In the genomic region with DNA sequence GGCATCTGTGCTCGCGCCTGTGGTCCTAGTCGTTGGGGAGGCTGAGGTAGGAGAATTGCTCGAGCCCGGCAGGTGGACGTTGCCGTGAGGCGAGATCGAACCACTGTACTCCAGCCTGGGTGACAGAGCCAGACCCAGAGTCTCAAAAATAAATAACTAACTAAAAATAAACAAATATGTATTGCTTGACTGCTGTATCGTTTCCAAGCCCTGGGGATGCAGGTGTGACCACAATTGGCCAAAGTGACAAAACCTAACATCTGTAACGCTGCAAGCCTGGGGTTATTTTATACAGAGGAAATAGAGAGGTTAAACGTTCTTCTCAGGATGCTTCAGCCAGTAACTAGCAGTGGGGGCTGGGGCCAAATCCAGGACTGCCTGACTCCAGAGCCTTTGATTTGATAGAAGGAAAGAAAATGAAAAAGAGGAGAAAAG, we compare ENCODE assay signal across 10 cellular contexts. TPM values are rescaled to one million over a fixed set of nuclear protein-coding genes. Genes with fewer than 3 reads are reported as not detected.
DNase-seq lines count a peak whose midpoint lies in the region; ATAC-seq and TF ChIP-seq lines count a peak whose summit lies in the region.
"Had no signal": no experiment of that assay in that cellular context is flagged by ENCODE, and none has a peak within 500 bp of the region (broad histone marks: within the 10 kb centered on the region; RNA-seq: fewer than 3 reads in every experiment).

No MANE protein-coding gene starts in this region.

- no peak for TF ChIP-seq CTCF in MCF 10A (IDR thresholded peaks at IDR 0.05; ENCODE audit: unreplicated experiment)
- no peak for TF ChIP-seq CTCF in mammary epithelial cell (conservative IDR thresholded peaks at IDR 0.05 in 1 of 2, IDR thresholded peaks at IDR 0.05 in 1 of 2; ENCODE audit: extremely low read depth in 1 of 2, insufficient read depth in 1 of 2, low read depth in 1 of 2, low read length in 2 of 2)
- TF ChIP-seq CTCF in SK-N-SH (IDR thresholded peaks at IDR 0.05), result no peak

- no peak overlapping the region for H2AFZ ChIP-seq in mammary epithelial cell (ENCODE audit: low read depth, low read length)
- H2AFZ ChIP-seq in SK-N-SH (ENCODE audit: low read depth), result no peak overlapping the region

- no peak for TF ChIP-seq EP300 in SK-N-SH (IDR thresholded peaks at IDR 0.05; ENCODE audit: borderline replicate concordance in 1 of 2, low read depth in 1 of 2, low read length in 1 of 2)

- H3K4me2 ChIP-seq in mammary epithelial cell (ENCODE audit: insufficient read depth, low read depth, low read length) (no peak overlapping the region), SK-N-SH (no peak overlapping the region)

- H3K9me3 Mint-ChIP-seq in MCF 10A (ENCODE audit: unreplicated experiment), result no peaks in the 10 kb centered on the region
- no peaks in the 10 kb centered on the region for H3K9me3 Mint-ChIP-seq in activated naive CD8-positive, alpha-beta T cell treated with anti-CD3 and anti-CD28 coated beads, Interleukin-2, amount 50 U/mL, for 24 hours

- H3K4me1 Mint-ChIP-seq in MCF 10A (ENCODE audit: insufficient read depth, unreplicated experiment), result peaks cover 4% of the 10 kb centered on the region
- peaks cover 29% of the 10 kb centered on the region for H3K4me1 Mint-ChIP-seq in activated naive CD8-positive, alpha-beta T cell treated with anti-CD3 and anti-CD28 coated beads, Interleukin-2, amount 50 U/mL, for 24 hours

- POLR2A ChIA-PET in MCF 10A (lab: Yijun Ruan, JAX), result interaction anchor here (1.8 to 10.8 kb wide), 4 partner anchors 15 to 86 kb away, joined by 5 to 211 read pairs (median 84); partner anchors contain the start of genes CDKN1A and STK38
- POLR2A ChIA-PET in SK-N-SH (lab: Yijun Ruan, JAX), result no interaction called here

- H3K36me3 ChIP-seq in mammary epithelial cell (ENCODE audit: insufficient read depth, low read length) (peaks cover 6% of the 10 kb centered on the region), SK-N-SH (replicated peaks in 1 of 2; ENCODE audit: control insufficient read depth in 1 of 2, insufficient read depth in 2 of 2, low read length in 1 of 2) (peaks cover 8 to 26% of the 10 kb centered on the region in 2 experiments)

- WGBS in mammary epithelial cell (ENCODE audit: low coverage, missing lambda C conversion rate), result 87% methylated on average over 7 of the region's 12 CpGs
- WGBS in SK-N-SH (ENCODE audit: low lambda C conversion rate), result 91% methylated on average over 12 of the region's 12 CpGs

- TF ChIP-seq RAD21 in SK-N-SH (IDR thresholded peaks at IDR 0.05; ENCODE audit: low read length), result no peak

- dilution Hi-C loops in mammary epithelial cell (cut with HindIII; ENCODE audit: low sequenced_read_pairs), result loop anchor here (5.0 kb wide), 1 partner anchor 45 kb away; the partner anchor contains the start of gene STK38

- no peaks in the 10 kb centered on the region for H3K27me3 Mint-ChIP-seq in MCF 10A (ENCODE audit: insufficient read depth, unreplicated experiment)
- H3K27me3 Mint-ChIP-seq in activated naive CD8-positive, alpha-beta T cell treated with anti-CD3 and anti-CD28 coated beads, Interleukin-2, amount 50 U/mL, for 24 hours, result peaks cover 3% of the 10 kb centered on the region

- peaks cover 21% of the 10 kb centered on the region for H3F3A ChIP-seq in SK-N-SH (replicated peaks; ENCODE audit: insufficient read depth)

- peaks cover 17% of the 10 kb centered on the region for H4K20me1 ChIP-seq in mammary epithelial cell (ENCODE audit: insufficient read depth, low read length)
- peaks cover 26% of the 10 kb centered on the region for H4K20me1 ChIP-seq in SK-N-SH (ENCODE audit: insufficient read depth)

- intact Hi-C loops in MCF 10A (cut with micrococcal nuclease) (loop anchor here (5.0 kb wide), 1 partner anchor 170 kb away; no protein-coding TSS in a partner anchor), mammary epithelial cell (cut with micrococcal nuclease) (no loop called here)

- H3K4me1 ChIP-seq in mammary epithelial cell (ENCODE audit: insufficient read depth, low read length), result peaks cover 17% of the 10 kb centered on the region
- H3K4me1 ChIP-seq in SK-N-SH (ENCODE audit: control insufficient read depth in 1 of 2, insufficient read depth in 2 of 2, low read depth in 1 of 2, low read length in 1 of 2), result peaks cover 0 to 6% of the 10 kb centered on the region in 2 experiments; a peak in 1 of 4 replicates

- peaks cover 38% of the 10 kb centered on the region for H3K79me2 ChIP-seq in mammary epithelial cell (ENCODE audit: insufficient read depth, low read length)
- peaks cover 37% of the 10 kb centered on the region for H3K79me2 ChIP-seq in SK-N-SH (ENCODE audit: insufficient read depth)

- ATAC-seq in HG03196 (IDR thresholded peaks at IDR 0.05; ENCODE audit: unreplicated experiment), result peak; percentile 40
- ATAC-seq in activated naive CD8-positive, alpha-beta T cell treated with anti-CD3 and anti-CD28 coated beads, Interleukin-2, amount 50 U/mL, for 24 hours, result no peak
- ATAC-seq: pancreas had no signal

- H3K9ac ChIP-seq in mammary epithelial cell (ENCODE audit: insufficient read depth, low read length), result no peak overlapping the region
- H3K9ac ChIP-seq in SK-N-SH, result no peak overlapping the region

- no peak for DNase-seq in MCF 10A (ENCODE audit: unreplicated experiment)
- no peak for DNase-seq in mammary epithelial cell
- peak; percentile 20 for DNase-seq in activated naive CD8-positive, alpha-beta T cell treated with anti-CD3 and anti-CD28 coated beads, Interleukin-2, amount 50 U/mL, for 24 hours
- DNase-seq in mesenteric fat pad (ENCODE audit: low spot score), result no peak
- DNase-seq in stimulated activated naive CD4-positive, alpha-beta T cell treated with Interleukin-2 at 50 U/mL for 16 hours (lab: John Stamatoyannopoulos, UW), result no peak
- no peak for DNase-seq in caudate nucleus (lab: John Stamatoyannopoulos, UW)
- no peak for DNase-seq in SK-N-SH
- DNase-seq: foreskin melanocyte had no signal

- H3K27me3 ChIP-seq in mammary epithelial cell (ENCODE audit: insufficient read depth, low read length) (no peaks in the 10 kb centered on the region), SK-N-SH (ENCODE audit: insufficient read depth) (no peaks in the 10 kb centered on the region)
- H3K27me3 ChIP-seq: pancreas had no signal

- H3K9me2 ChIP-seq in SK-N-SH, result no peaks in the 10 kb centered on the region

- H3K4me3 Mint-ChIP-seq in MCF 10A (ENCODE audit: unreplicated experiment), result peak overlapping the region; percentile 26
- peak overlapping the region; percentile 50 for H3K4me3 Mint-ChIP-seq in activated naive CD8-positive, alpha-beta T cell treated with anti-CD3 and anti-CD28 coated beads, Interleukin-2, amount 50 U/mL, for 24 hours

- CTCF ChIA-PET in MCF 10A (lab: Yijun Ruan, JAX), result no interaction called here
- CTCF ChIA-PET in mammary epithelial cell (lab: Charles Lee; ENCODE audit: low non-redundant PET), result no interaction called here
- CTCF ChIA-PET in SK-N-SH (lab: Yijun Ruan, JAX), result no interaction called here

- H3K27ac Mint-ChIP-seq in MCF 10A (ENCODE audit: low read depth, unreplicated experiment), result peak overlapping the region; percentile 71
- H3K27ac Mint-ChIP-seq in activated naive CD8-positive, alpha-beta T cell treated with anti-CD3 and anti-CD28 coated beads, Interleukin-2, amount 50 U/mL, for 24 hours, result peak overlapping the region; percentile 75

- no peak overlapping the region for H3K4me3 ChIP-seq in mammary epithelial cell (replicated peaks in 1 of 3; ENCODE audit: insufficient read depth in 1 of 3, low read depth in 2 of 3, low read length in 3 of 3)
- H3K4me3 ChIP-seq in SK-N-SH (ENCODE audit: low read depth in 2 of 2, low read length in 1 of 2), result no peak overlapping the region

- in situ Hi-C loops in mammary epithelial cell (cut with MboI; ENCODE audit: low sequenced_read_pairs in 2 of 2), result loop anchor here (10.0 kb wide), 1 partner anchor 47 kb away; the partner anchor contains the start of gene STK38 (in 2 of the 2)

- H3K27ac ChIP-seq in mammary epithelial cell (ENCODE audit: insufficient read depth, low read depth, low read length), result no peak overlapping the region
- H3K27ac ChIP-seq in caudate nucleus (ENCODE audit: low read depth, low read length), result no peak overlapping the region
- no peak overlapping the region for H3K27ac ChIP-seq in SK-N-SH (ENCODE audit: low read depth in 2 of 2, low read length in 1 of 2)

- H3K9me3 ChIP-seq in mammary epithelial cell (replicated peaks; ENCODE audit: insufficient read depth, low read length) (no peaks in the 10 kb centered on the region), SK-N-SH (no peaks in the 10 kb centered on the region)
- H3K9me3 ChIP-seq: pancreas had no signal

- no TSS peak for BruUV-seq in MCF 10A (replicated peaks; lab: Mats Ljungman, UMichigan)
- BruUV-seq in mammary epithelial cell (replicated peaks; lab: Mats Ljungman, UMichigan), result no TSS peak

- peaks cover 35% of the 10 kb centered on the region for H3K36me3 Mint-ChIP-seq in MCF 10A (ENCODE audit: insufficient read depth, unreplicated experiment)
- peaks cover 31% of the 10 kb centered on the region for H3K36me3 Mint-ChIP-seq in activated naive CD8-positive, alpha-beta T cell treated with anti-CD3 and anti-CD28 coated beads, Interleukin-2, amount 50 U/mL, for 24 hours (ENCODE audit: low read depth)

TF ChIP-seq in SK-N-SH, 30 proteins besides CTCF, POLR2A, EP300 and RAD21:
- TF ChIP-seq, protein P1, sequence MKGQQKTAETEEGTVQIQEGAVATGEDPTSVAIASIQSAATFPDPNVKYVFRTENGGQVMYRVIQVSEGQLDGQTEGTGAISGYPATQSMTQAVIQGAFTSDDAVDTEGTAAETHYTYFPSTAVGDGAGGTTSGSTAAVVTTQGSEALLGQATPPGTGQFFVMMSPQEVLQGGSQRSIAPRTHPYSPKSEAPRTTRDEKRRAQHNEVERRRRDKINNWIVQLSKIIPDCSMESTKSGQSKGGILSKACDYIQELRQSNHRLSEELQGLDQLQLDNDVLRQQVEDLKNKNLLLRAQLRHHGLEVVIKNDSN (IDR thresholded peaks at IDR 0.05; ENCODE audit: borderline replicate concordance, low read depth), result no peak
- TF ChIP-seq MXI1 (IDR thresholded peaks at IDR 0.05; ENCODE audit: low read depth, low read length) (no peak), FOXJ3 (CRISPR knock-in tag; IDR thresholded peaks at IDR 0.05) (no peak), GABPA (IDR thresholded peaks at IDR 0.05; ENCODE audit: low read depth) (no peak)

RNA-seq across cellular contexts. Expression of gene SRSF3, which starts 1.9 kb away (rescaled TPM):
- total RNA-seq in MCF 10A (2022) (364 and 479 TPM in 2 replicates), mammary epithelial cell (100 to 1,000 TPM; 167 to 323 TPM), mesenteric fat pad (214 TPM)
- polyA plus RNA-seq in mammary epithelial cell (394 TPM), SK-N-SH (2012; rRNA removed) (330 and 351 TPM in 2 replicates)
- 185 TPM for polyA minus RNA-seq in mammary epithelial cell
- polyA plus RNA-seq in SK-N-SH (2012; cell fraction: cytosol; rRNA removed), result 405 and 473 TPM in 2 replicates
- polyA plus RNA-seq in SK-N-SH (2012; cell fraction: nucleus; rRNA removed), result 242 and 281 TPM in 2 replicates

RNA-seq across cellular contexts. Expression of gene STK38, which starts 45.0 kb away (rescaled TPM):
- 16.8 and 20.0 TPM in 2 replicates for total RNA-seq in MCF 10A (2022)
- total RNA-seq in mammary epithelial cell, result 10 to 100 TPM; 23.2 to 29.0 TPM
- polyA plus RNA-seq in mammary epithelial cell, result 13.1 TPM
- 13.4 TPM for polyA minus RNA-seq in mammary epithelial cell
- total RNA-seq in mesenteric fat pad, result 31.2 TPM
- 10.2 and 12.0 TPM in 2 replicates for polyA plus RNA-seq in SK-N-SH (2012; rRNA removed)
- polyA plus RNA-seq in SK-N-SH (2012; cell fraction: cytosol; rRNA removed), result 11.0 and 11.9 TPM in 2 replicates
- 13.5 and 27.9 TPM in 2 replicates for polyA plus RNA-seq in SK-N-SH (2012; cell fraction: nucleus; rRNA removed)
